Comparison of ENCODE assay signal across 1 cellular context in the genomic region with DNA sequence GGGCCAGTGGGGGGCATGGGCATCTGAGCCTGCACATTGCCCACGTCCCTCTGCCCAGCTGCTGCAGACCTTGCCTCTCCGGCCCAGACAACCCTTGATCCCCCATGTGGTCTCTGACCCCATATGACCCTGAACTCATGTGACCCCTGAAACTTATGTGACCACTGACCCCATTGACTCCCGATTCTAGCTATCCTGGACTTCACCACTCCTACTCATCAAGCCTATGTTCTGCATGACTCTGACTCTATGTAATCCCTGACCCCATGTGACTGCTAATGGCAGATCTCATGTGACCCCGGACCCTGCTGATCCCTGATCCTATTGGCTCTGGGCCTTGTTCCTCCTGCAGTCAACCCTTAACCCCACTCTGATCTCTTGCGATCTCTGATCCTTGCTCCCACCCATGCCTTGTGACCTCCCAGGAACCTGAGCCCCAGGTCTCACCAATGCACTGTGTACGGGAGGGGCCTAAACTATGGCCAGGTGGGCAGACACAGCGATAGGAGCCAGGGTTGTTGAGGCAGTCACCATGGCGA.
TF ChIP-seq lines count a peak whose summit lies in the region.

No MANE protein-coding gene starts in this region.

TF ChIP-seq in GM23338, 12 proteins besides CTCF, POLR2A, EP300 and RAD21 (continued from another document):
- TF ChIP-seq, protein P1, sequence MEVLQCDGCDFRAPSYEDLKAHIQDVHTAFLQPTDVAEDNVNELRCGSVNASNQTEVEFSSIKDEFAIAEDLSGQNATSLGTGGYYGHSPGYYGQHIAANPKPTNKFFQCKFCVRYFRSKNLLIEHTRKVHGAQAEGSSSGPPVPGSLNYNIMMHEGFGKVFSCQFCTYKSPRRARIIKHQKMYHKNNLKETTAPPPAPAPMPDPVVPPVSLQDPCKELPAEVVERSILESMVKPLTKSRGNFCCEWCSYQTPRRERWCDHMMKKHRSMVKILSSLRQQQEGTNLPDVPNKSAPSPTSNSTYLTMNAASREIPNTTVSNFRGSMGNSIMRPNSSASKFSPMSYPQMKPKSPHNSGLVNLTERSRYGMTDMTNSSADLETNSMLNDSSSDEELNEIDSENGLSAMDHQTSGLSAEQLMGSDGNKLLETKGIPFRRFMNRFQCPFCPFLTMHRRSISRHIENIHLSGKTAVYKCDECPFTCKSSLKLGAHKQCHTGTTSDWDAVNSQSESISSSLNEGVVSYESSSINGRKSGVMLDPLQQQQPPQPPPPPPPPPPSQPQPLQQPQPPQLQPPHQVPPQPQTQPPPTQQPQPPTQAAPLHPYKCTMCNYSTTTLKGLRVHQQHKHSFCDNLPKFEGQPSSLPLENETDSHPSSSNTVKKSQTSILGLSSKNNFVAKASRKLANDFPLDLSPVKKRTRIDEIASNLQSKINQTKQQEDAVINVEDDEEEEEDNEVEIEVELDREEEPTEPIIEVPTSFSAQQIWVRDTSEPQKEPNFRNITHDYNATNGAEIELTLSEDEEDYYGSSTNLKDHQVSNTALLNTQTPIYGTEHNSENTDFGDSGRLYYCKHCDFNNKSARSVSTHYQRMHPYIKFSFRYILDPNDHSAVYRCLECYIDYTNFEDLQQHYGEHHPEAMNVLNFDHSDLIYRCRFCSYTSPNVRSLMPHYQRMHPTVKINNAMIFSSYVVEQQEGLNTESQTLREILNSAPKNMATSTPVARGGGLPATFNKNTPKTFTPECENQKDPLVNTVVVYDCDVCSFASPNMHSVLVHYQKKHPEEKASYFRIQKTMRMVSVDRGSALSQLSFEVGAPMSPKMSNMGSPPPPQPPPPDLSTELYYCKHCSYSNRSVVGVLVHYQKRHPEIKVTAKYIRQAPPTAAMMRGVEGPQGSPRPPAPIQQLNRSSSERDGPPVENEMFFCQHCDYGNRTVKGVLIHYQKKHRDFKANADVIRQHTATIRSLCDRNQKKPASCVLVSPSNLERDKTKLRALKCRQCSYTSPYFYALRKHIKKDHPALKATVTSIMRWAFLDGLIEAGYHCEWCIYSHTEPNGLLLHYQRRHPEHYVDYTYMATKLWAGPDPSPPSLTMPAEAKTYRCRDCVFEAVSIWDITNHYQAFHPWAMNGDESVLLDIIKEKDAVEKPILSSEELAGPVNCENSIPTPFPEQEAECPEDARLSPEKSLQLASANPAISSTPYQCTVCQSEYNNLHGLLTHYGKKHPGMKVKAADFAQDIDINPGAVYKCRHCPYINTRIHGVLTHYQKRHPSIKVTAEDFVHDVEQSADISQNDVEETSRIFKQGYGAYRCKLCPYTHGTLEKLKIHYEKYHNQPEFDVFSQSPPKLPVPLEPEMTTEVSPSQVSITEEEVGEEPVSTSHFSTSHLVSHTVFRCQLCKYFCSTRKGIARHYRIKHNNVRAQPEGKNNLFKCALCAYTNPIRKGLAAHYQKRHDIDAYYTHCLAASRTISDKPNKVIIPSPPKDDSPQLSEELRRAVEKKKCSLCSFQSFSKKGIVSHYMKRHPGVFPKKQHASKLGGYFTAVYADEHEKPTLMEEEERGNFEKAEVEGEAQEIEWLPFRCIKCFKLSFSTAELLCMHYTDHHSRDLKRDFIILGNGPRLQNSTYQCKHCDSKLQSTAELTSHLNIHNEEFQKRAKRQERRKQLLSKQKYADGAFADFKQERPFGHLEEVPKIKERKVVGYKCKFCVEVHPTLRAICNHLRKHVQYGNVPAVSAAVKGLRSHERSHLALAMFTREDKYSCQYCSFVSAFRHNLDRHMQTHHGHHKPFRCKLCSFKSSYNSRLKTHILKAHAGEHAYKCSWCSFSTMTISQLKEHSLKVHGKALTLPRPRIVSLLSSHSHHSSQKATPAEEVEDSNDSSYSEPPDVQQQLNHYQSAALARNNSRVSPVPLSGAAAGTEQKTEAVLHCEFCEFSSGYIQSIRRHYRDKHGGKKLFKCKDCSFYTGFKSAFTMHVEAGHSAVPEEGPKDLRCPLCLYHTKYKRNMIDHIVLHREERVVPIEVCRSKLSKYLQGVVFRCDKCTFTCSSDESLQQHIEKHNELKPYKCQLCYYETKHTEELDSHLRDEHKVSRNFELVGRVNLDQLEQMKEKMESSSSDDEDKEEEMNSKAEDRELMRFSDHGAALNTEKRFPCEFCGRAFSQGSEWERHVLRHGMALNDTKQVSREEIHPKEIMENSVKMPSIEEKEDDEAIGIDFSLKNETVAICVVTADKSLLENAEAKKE (CRISPR knock-in tag; IDR thresholded peaks at IDR 0.05): no peak
- TF ChIP-seq EZH2phosphoT487 (IDR thresholded peaks at IDR 0.05; ENCODE audit: unreplicated experiment) (no peak), ZNF331 (CRISPR knock-in tag; IDR thresholded peaks at IDR 0.05; ENCODE audit: low read depth) (no peak), EZH2 (IDR thresholded peaks at IDR 0.05; ENCODE audit: low read depth, unreplicated experiment) (no peak), NANOG (IDR thresholded peaks at IDR 0.05; ENCODE audit: borderline replicate concordance) (no peak), CREB1 (CRISPR knock-in tag; IDR thresholded peaks at IDR 0.05; ENCODE audit: low read depth) (no peak), STAT1 (IDR thresholded peaks at IDR 0.05; ENCODE audit: unreplicated experiment) (no peak), ZNF114 (CRISPR knock-in tag; IDR thresholded peaks at IDR 0.05) (no peak)
- TF ChIP-seq, protein P2, sequence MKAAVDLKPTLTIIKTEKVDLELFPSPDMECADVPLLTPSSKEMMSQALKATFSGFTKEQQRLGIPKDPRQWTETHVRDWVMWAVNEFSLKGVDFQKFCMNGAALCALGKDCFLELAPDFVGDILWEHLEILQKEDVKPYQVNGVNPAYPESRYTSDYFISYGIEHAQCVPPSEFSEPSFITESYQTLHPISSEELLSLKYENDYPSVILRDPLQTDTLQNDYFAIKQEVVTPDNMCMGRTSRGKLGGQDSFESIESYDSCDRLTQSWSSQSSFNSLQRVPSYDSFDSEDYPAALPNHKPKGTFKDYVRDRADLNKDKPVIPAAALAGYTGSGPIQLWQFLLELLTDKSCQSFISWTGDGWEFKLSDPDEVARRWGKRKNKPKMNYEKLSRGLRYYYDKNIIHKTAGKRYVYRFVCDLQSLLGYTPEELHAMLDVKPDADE (IDR thresholded peaks at IDR 0.05): no peak
- TF ChIP-seq, protein P3, sequence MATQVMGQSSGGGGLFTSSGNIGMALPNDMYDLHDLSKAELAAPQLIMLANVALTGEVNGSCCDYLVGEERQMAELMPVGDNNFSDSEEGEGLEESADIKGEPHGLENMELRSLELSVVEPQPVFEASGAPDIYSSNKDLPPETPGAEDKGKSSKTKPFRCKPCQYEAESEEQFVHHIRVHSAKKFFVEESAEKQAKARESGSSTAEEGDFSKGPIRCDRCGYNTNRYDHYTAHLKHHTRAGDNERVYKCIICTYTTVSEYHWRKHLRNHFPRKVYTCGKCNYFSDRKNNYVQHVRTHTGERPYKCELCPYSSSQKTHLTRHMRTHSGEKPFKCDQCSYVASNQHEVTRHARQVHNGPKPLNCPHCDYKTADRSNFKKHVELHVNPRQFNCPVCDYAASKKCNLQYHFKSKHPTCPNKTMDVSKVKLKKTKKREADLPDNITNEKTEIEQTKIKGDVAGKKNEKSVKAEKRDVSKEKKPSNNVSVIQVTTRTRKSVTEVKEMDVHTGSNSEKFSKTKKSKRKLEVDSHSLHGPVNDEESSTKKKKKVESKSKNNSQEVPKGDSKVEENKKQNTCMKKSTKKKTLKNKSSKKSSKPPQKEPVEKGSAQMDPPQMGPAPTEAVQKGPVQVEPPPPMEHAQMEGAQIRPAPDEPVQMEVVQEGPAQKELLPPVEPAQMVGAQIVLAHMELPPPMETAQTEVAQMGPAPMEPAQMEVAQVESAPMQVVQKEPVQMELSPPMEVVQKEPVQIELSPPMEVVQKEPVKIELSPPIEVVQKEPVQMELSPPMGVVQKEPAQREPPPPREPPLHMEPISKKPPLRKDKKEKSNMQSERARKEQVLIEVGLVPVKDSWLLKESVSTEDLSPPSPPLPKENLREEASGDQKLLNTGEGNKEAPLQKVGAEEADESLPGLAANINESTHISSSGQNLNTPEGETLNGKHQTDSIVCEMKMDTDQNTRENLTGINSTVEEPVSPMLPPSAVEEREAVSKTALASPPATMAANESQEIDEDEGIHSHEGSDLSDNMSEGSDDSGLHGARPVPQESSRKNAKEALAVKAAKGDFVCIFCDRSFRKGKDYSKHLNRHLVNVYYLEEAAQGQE (IDR thresholded peaks at IDR 0.05; ENCODE audit: unreplicated experiment): no peak
